ENCODE assay signal across 28 cellular contexts in the genomic region with DNA sequence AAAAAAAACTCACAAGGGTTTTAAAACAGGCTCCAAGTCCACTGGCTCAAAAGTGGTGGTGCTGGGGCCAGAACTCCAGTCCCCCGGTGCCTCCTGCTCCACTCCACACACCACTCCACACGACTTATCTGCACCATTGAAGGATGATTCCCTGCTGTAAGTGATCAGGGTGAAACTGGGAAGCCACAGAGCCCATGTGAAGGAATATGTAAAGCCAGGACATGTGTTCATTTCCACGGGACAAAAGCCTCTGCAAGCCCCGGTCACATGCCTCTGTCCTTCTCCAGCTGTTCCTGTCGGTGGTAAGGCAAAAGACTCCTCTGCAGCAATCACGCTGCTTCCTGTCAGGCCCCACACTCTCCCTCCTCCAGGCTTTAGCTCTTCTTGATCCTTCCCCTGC.
DNase-seq lines count a peak whose midpoint lies in the region; TF ChIP-seq lines count a peak whose summit lies in the region.
"Had no signal": no experiment of that assay in that cellular context is flagged by ENCODE, and none has a peak within 500 bp of the region (broad histone marks: within the 10 kb centered on the region; RNA-seq: fewer than 3 reads in every experiment).

No MANE protein-coding gene starts in this region.

- no peak overlapping the region for H3K14ac ChIP-seq in neuronal stem cell (ENCODE audit: low read length)

- H3K79me1 ChIP-seq in neuronal stem cell (ENCODE audit: low read depth, low read length), result no peaks in the 10 kb centered on the region

- H2BK5ac ChIP-seq in neuronal stem cell (ENCODE audit: low read length), result no peak overlapping the region

- in situ Hi-C loops in GM13976 (cut with MboI; ENCODE audit: low sequenced_read_pairs, unreplicated experiment), result no loop called here

- H3K4me1 Mint-ChIP-seq in endodermal cell (peaks cover 5% of the 10 kb centered on the region), immature natural killer cell (no peaks in the 10 kb centered on the region)
- H3K4me1 Mint-ChIP-seq: B cell; CD4-positive, alpha-beta memory T cell had no signal

- no peak overlapping the region for H2BK15ac ChIP-seq in neuronal stem cell (ENCODE audit: low read length)

- H2AFZ ChIP-seq in neuronal stem cell (ENCODE audit: low read length), result no peak overlapping the region
- H2AFZ ChIP-seq: hepatocyte had no signal

- H3K36me3 Mint-ChIP-seq in endodermal cell (ENCODE audit: low read depth), result no peaks in the 10 kb centered on the region
- H3K36me3 Mint-ChIP-seq in immature natural killer cell, result peaks cover 0 to 3% (median 0%) of the 10 kb centered on the region in 3 donors
- H3K36me3 Mint-ChIP-seq: CD4-positive, alpha-beta memory T cell had no signal

- H4K8ac ChIP-seq in neuronal stem cell (ENCODE audit: low read depth, low read length), result no peak overlapping the region

- WGBS in endodermal cell (ENCODE audit: insufficient coverage in 1 of 2, insufficient read length in 1 of 2), 2 experiments, result 89 to 100% methylated on average over 2 to 6 of the region's 6 CpGs
- no CpG with 5 or more reads among the region's 6 CpGs for WGBS in neuronal stem cell (ENCODE audit: extremely low coverage in 2 of 2, insufficient read length in 2 of 2, insufficient replicate concordance in 1 of 2), 2 donors

- H2BK12ac ChIP-seq in neuronal stem cell (ENCODE audit: low read length), result no peak overlapping the region

- H3K9me3 ChIP-seq in HUES48 (ENCODE audit: control insufficient read depth, insufficient read depth, low read length) (no peaks in the 10 kb centered on the region), endodermal cell (ENCODE audit: control insufficient read depth, low read length) (no peaks in the 10 kb centered on the region), neuronal stem cell (replicated peaks in 1 of 2; ENCODE audit: control insufficient read depth in 2 of 2, insufficient read depth in 1 of 2, low read depth in 1 of 2, low read length in 2 of 2) (no peaks in the 10 kb centered on the region)
- H3K9me3 ChIP-seq: esophagus squamous epithelium, SK-N-SH, transverse colon had no signal

- H3K9ac ChIP-seq in HUES48 (ENCODE audit: low read depth, low read length) (no peak overlapping the region), endodermal cell (ENCODE audit: extremely low read depth, low read length, poor library complexity, severe bottlenecking) (no peak overlapping the region), neuronal stem cell (ENCODE audit: low read depth, low read length, poor library complexity) (no peak overlapping the region)
- H3K9ac ChIP-seq: SK-N-SH had no signal

- H3K18ac ChIP-seq in neuronal stem cell (ENCODE audit: low read length), result peak overlapping the region; percentile 21

- H3K4ac ChIP-seq in neuronal stem cell (ENCODE audit: low read length), result no peak overlapping the region

- H3K27me3 Mint-ChIP-seq in endodermal cell (ENCODE audit: insufficient read depth) (no peaks in the 10 kb centered on the region), immature natural killer cell (ENCODE audit: low read depth in 3 of 3) (peaks cover 0 to 5% (median 4%) of the 10 kb centered on the region in 3 donors)

- H3K27ac Mint-ChIP-seq in endodermal cell (no peak overlapping the region), immature natural killer cell (no peak overlapping the region)
- H3K27ac Mint-ChIP-seq: activated T-cell treated with anti-CD3 and anti-CD28 coated beads, Interleukin-2, amount 50 U/mL, for 24 hours; B cell; CD4-positive, alpha-beta memory T cell; T-helper 1 cell treated with Interleukin-12 subunit alpha and Interleukin-12 subunit beta and Interleukin-4 antibody, amounts not matched to agents 30 μg/mL and 1 μg/mL, for 36 hours had no signal

- H3K23ac ChIP-seq in neuronal stem cell (ENCODE audit: low read depth, low read length, poor library complexity), result no peak overlapping the region

- H3K9me3 Mint-ChIP-seq in endodermal cell (no peaks in the 10 kb centered on the region), immature natural killer cell (peaks cover 0 to 10% (median 0%) of the 10 kb centered on the region in 6 donors)
- H3K9me3 Mint-ChIP-seq: activated T-cell treated with anti-CD3 and anti-CD28 coated beads, Interleukin-2, amount 50 U/mL, for 24 hours had no signal

- H3K4me3 ChIP-seq in HUES48 (ENCODE audit: low read depth, low read length), result no peak overlapping the region
- no peak overlapping the region for H3K4me3 ChIP-seq in endodermal cell (ENCODE audit: low read length)
- no peak overlapping the region for H3K4me3 ChIP-seq in neuronal stem cell (ENCODE audit: low read length in 2 of 2)
- H3K4me3 ChIP-seq: coronary artery, esophagus squamous epithelium, hepatocyte, K562, transverse colon had no signal

- H3K36me3 ChIP-seq in HUES48 (ENCODE audit: control insufficient read depth, insufficient read depth, low read length), result no peaks in the 10 kb centered on the region
- H3K36me3 ChIP-seq in endodermal cell (ENCODE audit: control insufficient read depth, insufficient read depth, low read length), result no peaks in the 10 kb centered on the region
- H3K36me3 ChIP-seq in neuronal stem cell (replicated peaks in 1 of 2; ENCODE audit: control insufficient read depth in 2 of 2, insufficient read depth in 2 of 2, low read length in 2 of 2), result no peaks in the 10 kb centered on the region
- H3K36me3 ChIP-seq: esophagus squamous epithelium, transverse colon had no signal

- peaks cover 8% of the 10 kb centered on the region for H3K4me1 ChIP-seq in HUES48 (ENCODE audit: control insufficient read depth, insufficient read depth, low read length)
- no peaks in the 10 kb centered on the region for H3K4me1 ChIP-seq in endodermal cell (ENCODE audit: control insufficient read depth, insufficient read depth, low read length)
- H3K4me1 ChIP-seq in neuronal stem cell (ENCODE audit: control insufficient read depth in 2 of 2, insufficient read depth in 1 of 2, low read depth in 1 of 2, low read length in 2 of 2), result no peaks in the 10 kb centered on the region
- H3K4me1 ChIP-seq: esophagus squamous epithelium, foreskin keratinocyte, transverse colon had no signal

- no peak overlapping the region for H2AK5ac ChIP-seq in neuronal stem cell (ENCODE audit: low read depth, low read length)

- TF ChIP-seq CTCF in endodermal cell (conservative IDR thresholded peaks at IDR 0.05), result no peak
- TF ChIP-seq CTCF in GM13976 (IDR thresholded peaks at IDR 0.05; ENCODE audit: borderline replicate concordance, control extremely low read depth, extremely low read depth, insufficient read depth, missing control alignments), result no peak

- H4K91ac ChIP-seq in neuronal stem cell (ENCODE audit: low read depth, low read length, poor library complexity), result no peak overlapping the region

- no peak overlapping the region for H2BK120ac ChIP-seq in neuronal stem cell (ENCODE audit: low read depth, low read length)

- H3K27me3 ChIP-seq in HUES48 (ENCODE audit: control insufficient read depth, insufficient read depth, low read length) (no peaks in the 10 kb centered on the region), endodermal cell (ENCODE audit: control insufficient read depth, insufficient read depth, low read length, poor library complexity, severe bottlenecking) (no peaks in the 10 kb centered on the region), neuronal stem cell (ENCODE audit: control insufficient read depth in 3 of 3, insufficient read depth in 3 of 3, low read depth in 1 of 3, low read length in 3 of 3) (no peaks in the 10 kb centered on the region)
- H3K27me3 ChIP-seq: esophagus squamous epithelium, foreskin keratinocyte, hepatocyte, transverse colon had no signal

- H3K27ac ChIP-seq in HUES48 (ENCODE audit: low read depth, low read length) (peak overlapping the region; percentile 66), endodermal cell (ENCODE audit: low read depth, low read length) (no peak overlapping the region), neuronal stem cell (replicated peaks; ENCODE audit: low read length) (peak overlapping the region; percentile 45)
- H3K27ac ChIP-seq: coronary artery, foreskin keratinocyte, hepatocyte, RWPE1, transverse colon had no signal

- H3K4me3 Mint-ChIP-seq in endodermal cell (no peak overlapping the region), immature natural killer cell (no peak overlapping the region)
- H3K4me3 Mint-ChIP-seq: activated T-cell treated with anti-CD3 and anti-CD28 coated beads, Interleukin-2, amount 50 U/mL, for 24 hours; B cell; CD4-positive, alpha-beta memory T cell; T-helper 1 cell treated with Interleukin-12 subunit alpha and Interleukin-12 subunit beta and Interleukin-4 antibody, amounts not matched to agents 30 μg/mL and 1 μg/mL, for 36 hours had no signal

- H3K4me2 ChIP-seq in neuronal stem cell (ENCODE audit: insufficient read depth, low read length, poor library complexity, severe bottlenecking), result no peak overlapping the region
- H3K4me2 ChIP-seq: hepatocyte, SK-N-SH had no signal

- peak; percentile 52 for DNase-seq in endodermal cell
- DNase-seq in iPS-NIHi7 (ENCODE audit: extremely low spot score), result peak; percentile 42
- DNase-seq in neuronal stem cell (ENCODE audit: low spot score), result no peak
- DNase-seq in GM13976 (ENCODE audit: low spot score), result no peak
- DNase-seq in HCEC 1CT, result no peak
- DNase-seq in midbrain (lab: John Stamatoyannopoulos, UW), result no peak
- no peak for DNase-seq in immature natural killer cell
- DNase-seq: activated CD4-positive, alpha-beta T cell treated with anti-CD3 and anti-CD28 coated beads, Interleukin-2, amount 50 U/mL, for 1 hour; activated CD4-positive, CD25-positive, alpha-beta regulatory T cell; activated gamma-delta T cell treated with Interleukin-2 at 50 U/mL for 16 hours; activated T-cell treated with anti-CD3 and anti-CD28 coated beads, Interleukin-2, amount 50 U/mL, for 24 hours; CD4-positive, alpha-beta memory T cell; esophagus squamous epithelium; foreskin keratinocyte; GOT3; NCI-H1092; NCI-H1694 treated with DMSO at 0.1 percent for 48 hours; NCI-H510A treated with DMSO at 0.1 percent for 48 hours; stimulated activated CD4-positive, alpha-beta T cell treated with anti-CD3 and anti-CD28 coated beads, Interleukin-4, amount 100 ng/mL, for 4 hours; transverse colon had no signal

Comparison
In these comparisons a context has a peak if more than half of its experiments do, and no peak if none do; other contexts are left out.
1. DNase-seq: peak in endodermal cell (single experiment) and iPS-NIHi7 (single experiment); none in neuronal stem cell (single experiment), GM13976 (single experiment), HCEC 1CT (single experiment), midbrain (single experiment) and immature natural killer cell (0 of 3).